ENCODE assay signal across 32 cellular contexts in genomic region chr5:93715327-93715726, GRCh38. TPM values are rescaled to one million over a fixed set of nuclear protein-coding genes. Genes with fewer than 3 reads are reported as not detected.
A peak's percentile ranks its signal among the peaks of the same experiment; 100 is the strongest.
DNase-seq lines count a peak whose midpoint lies in the region; ATAC-seq, FAIRE-seq and TF ChIP-seq lines count a peak whose summit lies in the region.
"Had no signal": no experiment of that assay in that cellular context is flagged by ENCODE, and none has a peak within 500 bp of the region (broad histone marks: within the 10 kb centered on the region; RNA-seq: fewer than 3 reads in every experiment).

No MANE protein-coding gene starts in this region.

- TF ChIP-seq POLR2A in HepG2 (IDR thresholded peaks at IDR 0.05; ENCODE audit: insufficient read depth in 1 of 2, low read depth in 2 of 2, low read length in 2 of 2) (no peak), right lobe of liver (IDR thresholded peaks at IDR 0.05) (no peak)

- TF ChIP-seq CTCF in HepG2 (CRISPR knock-in tag; IDR thresholded peaks at IDR 0.05) (no peak), right lobe of liver (IDR thresholded peaks at IDR 0.05) (no peak), Caco-2 (IDR thresholded peaks at IDR 0.05; ENCODE audit: insufficient read depth in 1 of 2, low read depth in 1 of 2, low read length in 1 of 2, severe bottlenecking in 1 of 2, unreplicated experiment in 1 of 2) (no peak)

- H3K4me1 ChIP-seq in HepG2 (ENCODE audit: insufficient read depth, low read length), result peaks cover 24% of the 10 kb centered on the region
- H3K4me1 ChIP-seq in right lobe of liver, result no peaks in the 10 kb centered on the region
- 0 out of 2 replicates have a peak, but pooled peaks cover 3% of the 10 kb centered on the region for H3K4me1 ChIP-seq in Caco-2
- H3K4me1 ChIP-seq: gastrocnemius medialis, HAP-1 had no signal

- H3K27me3 Mint-ChIP-seq in Caco-2 (ENCODE audit: insufficient read depth, unreplicated experiment), result no peaks in the 10 kb centered on the region
- H3K27me3 Mint-ChIP-seq: activated naive CD8-positive, alpha-beta T cell treated with anti-CD3 and anti-CD28 coated beads, Interleukin-2, amount 10 ng/mL, durations not matched to agents 7 days and 5 days; activated T-cell treated with anti-CD3 and anti-CD28 coated beads, Interleukin-2, amount 50 U/mL, for 24 hours; B cell; natural killer cell treated with Interleukin-12 subunit alpha and Interleukin-12 subunit beta and Interleukin-15 and Interleukin-18, amount 100 ng/mL, for 72 hours had no signal

- FAIRE-seq in HepG2 (lab: Jason Lieb, UNC), result no peak
- FAIRE-seq: colon, RCC 7860 had no signal

- in situ Hi-C loops in HepG2 (cut with HindIII; ENCODE audit: extremely low pct_ligation_motif_present, low pct_unique_long_range_greater_than_20kb), result no loop called here

- no peak overlapping the region for H2AFZ ChIP-seq in HepG2 (ENCODE audit: low read length)

- H3K4me3 Mint-ChIP-seq in Caco-2 (ENCODE audit: unreplicated experiment), result no peak overlapping the region
- H3K4me3 Mint-ChIP-seq: activated naive CD8-positive, alpha-beta T cell treated with anti-CD3 and anti-CD28 coated beads, Interleukin-2, amount 10 ng/mL, durations not matched to agents 7 days and 5 days; activated T-cell treated with anti-CD3 and anti-CD28 coated beads, Interleukin-2, amount 50 U/mL, for 24 hours; B cell; CD8-positive, alpha-beta T cell had no signal

- ATAC-seq in HepG2 (peak; percentile 70), right lobe of liver (no peak), GM18498 (IDR thresholded peaks at IDR 0.05; ENCODE audit: unreplicated experiment) (no peak)
- ATAC-seq: CD8-positive, alpha-beta T cell; gastrocnemius medialis had no signal

- H3K36me3 Mint-ChIP-seq in Caco-2 (ENCODE audit: insufficient read depth, unreplicated experiment), result no peaks in the 10 kb centered on the region
- H3K36me3 Mint-ChIP-seq: activated naive CD8-positive, alpha-beta T cell treated with anti-CD3 and anti-CD28 coated beads, Interleukin-2, amount 10 ng/mL, durations not matched to agents 7 days and 5 days; natural killer cell treated with Interleukin-12 subunit alpha and Interleukin-12 subunit beta and Interleukin-15 and Interleukin-18, amount 100 ng/mL, for 72 hours had no signal

- H3K4me2 ChIP-seq in HepG2 (ENCODE audit: low read depth, low read length), result 0 out of 2 replicates have a peak overlapping the region, but pooled peaks have one; percentile 14

- H3K36me3 ChIP-seq in HepG2 (replicated peaks in 1 of 2; ENCODE audit: control insufficient read depth in 1 of 2, insufficient read depth in 2 of 2, low read length in 2 of 2) (no peaks in the 10 kb centered on the region), right lobe of liver (no peaks in the 10 kb centered on the region), Caco-2 (ENCODE audit: control insufficient read depth, insufficient read depth, low read length) (no peaks in the 10 kb centered on the region)
- H3K36me3 ChIP-seq: cardiac muscle cell, gastrocnemius medialis, HAP-1, tibial nerve had no signal

- POLR2A ChIA-PET in HepG2 (lab: Yijun Ruan, JAX), result no interaction called here
- POLR2A ChIA-PET in Caco-2 (lab: Charles Lee), result no interaction called here

- H3K27ac Mint-ChIP-seq in Caco-2 (ENCODE audit: unreplicated experiment), result no peak overlapping the region
- H3K27ac Mint-ChIP-seq: activated naive CD8-positive, alpha-beta T cell treated with anti-CD3 and anti-CD28 coated beads, Interleukin-2, amount 10 ng/mL, durations not matched to agents 7 days and 5 days; activated T-cell treated with anti-CD3 and anti-CD28 coated beads, Interleukin-2, amount 50 U/mL, for 24 hours; B cell; CD8-positive, alpha-beta T cell had no signal

- H3K9me3 Mint-ChIP-seq in Caco-2 (ENCODE audit: unreplicated experiment), result no peaks in the 10 kb centered on the region
- H3K9me3 Mint-ChIP-seq: activated naive CD8-positive, alpha-beta T cell treated with anti-CD3 and anti-CD28 coated beads, Interleukin-2, amount 10 ng/mL, durations not matched to agents 7 days and 5 days; CD8-positive, alpha-beta T cell; natural killer cell treated with Interleukin-12 subunit alpha and Interleukin-12 subunit beta and Interleukin-15 and Interleukin-18, amount 100 ng/mL, for 72 hours had no signal

- intact Hi-C loops in HepG2 (cut with micrococcal nuclease; ENCODE audit: unreplicated experiment) (loop anchor here (5.0 kb wide), 1 partner anchor 93 kb away; no protein-coding TSS in a partner anchor), right lobe of liver (cut with DNase I) (no loop called here), Caco-2 (cut with micrococcal nuclease; ENCODE audit: unreplicated experiment) (loop anchor here (5.0 kb wide), 1 partner anchor 93 kb away; no protein-coding TSS in a partner anchor)

- H3K79me2 ChIP-seq in HepG2 (ENCODE audit: insufficient read depth, low read length), result no peaks in the 10 kb centered on the region

- no peaks in the 10 kb centered on the region for H3K9me3 ChIP-seq in HepG2 (ENCODE audit: low read length)
- H3K9me3 ChIP-seq in right lobe of liver, result no peaks in the 10 kb centered on the region
- H3K9me3 ChIP-seq in Caco-2, result no peaks in the 10 kb centered on the region
- H3K9me3 ChIP-seq: gastrocnemius medialis, HAP-1 had no signal

- no peaks in the 10 kb centered on the region for H4K20me1 ChIP-seq in HepG2 (ENCODE audit: insufficient read depth, low read length)

- 25% methylated on average over 2 of the region's 2 CpGs for WGBS in HepG2 (ENCODE audit: low lambda C conversion rate)
- WGBS in right lobe of liver (ENCODE audit: insufficient coverage, low coverage, low lambda C conversion rate, missing lambda C conversion rate), result 77% methylated on average over 2 of the region's 2 CpGs

- no peak overlapping the region for H3K27ac ChIP-seq in HepG2 (ENCODE audit: extremely low read length, insufficient read depth, low read length)
- no peak overlapping the region for H3K27ac ChIP-seq in right lobe of liver
- H3K27ac ChIP-seq: cardiac muscle cell, gastrocnemius medialis, tibial nerve had no signal

- DNase-seq in HepG2 (ENCODE audit: low spot score) (peak; percentile 5), right lobe of liver (no peak), NCI-H146 treated with DMSO at 0.1 percent for 48 hours (lab: John Stamatoyannopoulos, UW; ENCODE audit: unreplicated experiment) (peak; percentile 87), NCI-H82 (lab: John Stamatoyannopoulos, UW) (peak; percentile 93), iPS-NIHi7 (ENCODE audit: extremely low spot score) (no peak), Caco-2 (no peak)
- DNase-seq: ACHN; activated CD4-positive, alpha-beta T cell treated with anti-CD3 and anti-CD28 coated beads, Interleukin-2, amount 50 U/mL, for 1 hour; activated CD4-positive, CD25-positive, alpha-beta regulatory T cell; activated gamma-delta T cell treated with Interleukin-2 at 50 U/mL for 16 hours; activated naive CD8-positive, alpha-beta T cell treated with anti-CD3 and anti-CD28 coated beads, Interleukin-2, amount 10 ng/mL, durations not matched to agents 7 days and 5 days; activated T-cell treated with anti-CD3 and anti-CD28 coated beads, Interleukin-2, amount 50 U/mL, for 24 hours; aorta; CD8-positive, alpha-beta T cell; DMS79; gastrocnemius medialis; GDM1; IMR-90; mammary epithelial cell; MV-4-11; NCI-H510A treated with DMSO at 0.1 percent for 48 hours; SHP77 treated with DMSO at 0.1 percent for 48 hours; stimulated activated CD4-positive, alpha-beta T cell treated with anti-CD3 and anti-CD28 coated beads, Interleukin-4, amount 100 ng/mL, for 4 hours; T1000 had no signal

- no peak overlapping the region for H3K4me3 ChIP-seq in HepG2 (replicated peaks in 1 of 3; ENCODE audit: insufficient read depth in 1 of 3, low read depth in 2 of 3, low read length in 3 of 3)
- no peak overlapping the region for H3K4me3 ChIP-seq in right lobe of liver
- H3K4me3 ChIP-seq in Caco-2 (ENCODE audit: low read depth, low read length), result no peak overlapping the region
- H3K4me3 ChIP-seq: cardiac muscle cell, gastrocnemius medialis, HAP-1, tibial nerve had no signal

- BruUV-seq in HepG2 (replicated peaks; lab: Mats Ljungman, UMichigan) (no TSS peak), Caco-2 (replicated peaks; lab: Mats Ljungman, UMichigan) (no TSS peak)

- no peak for TF ChIP-seq EP300 in HepG2 (IDR thresholded peaks at IDR 0.05; ENCODE audit: low read depth in 2 of 2, low read length in 2 of 2)
- no peak for TF ChIP-seq EP300 in HepG2 (CRISPR knock-in tag; IDR thresholded peaks at IDR 0.05; ENCODE audit: borderline replicate concordance)

- TF ChIP-seq RAD21 in HepG2 (CRISPR knock-in tag; IDR thresholded peaks at IDR 0.05), result no peak

- H3K4me1 Mint-ChIP-seq in Caco-2 (ENCODE audit: low read depth, unreplicated experiment), result peaks cover 6% of the 10 kb centered on the region
- H3K4me1 Mint-ChIP-seq: B cell had no signal

- H3K9ac ChIP-seq in HepG2 (ENCODE audit: insufficient read depth, low read depth, low read length), result no peak overlapping the region

- H3K27me3 ChIP-seq in HepG2 (ENCODE audit: control insufficient read depth in 1 of 2, insufficient read depth in 2 of 2, low read length in 2 of 2), result no peaks in the 10 kb centered on the region
- no peaks in the 10 kb centered on the region for H3K27me3 ChIP-seq in right lobe of liver
- no peaks in the 10 kb centered on the region for H3K27me3 ChIP-seq in Caco-2 (replicated peaks; ENCODE audit: control insufficient read depth, insufficient read depth, low read length)
- H3K27me3 ChIP-seq: cardiac muscle cell, gastrocnemius medialis, tibial nerve had no signal

- CTCF ChIA-PET in HepG2 (lab: Yijun Ruan, JAX; ENCODE audit: low intra/inter-chr PET ratio, low total read pairs) (no interaction called here), Caco-2 (lab: Charles Lee) (interaction anchor here (0.6 kb wide), 1 partner anchor 133 kb away, joined by 4 read pairs; the partner anchor contains the start of gene NR2F1)

RNA-seq across cellular contexts. Expression of gene POU5F2, which starts 26.1 kb away (rescaled TPM):
- total RNA-seq in HepG2 (2016; rRNA removed; fragmentation: Illumina TruSeq; extraction: Trizol) (0.10 and 0.38 TPM in 2 replicates), right lobe of liver (1 to 10 TPM in 2 of 6 experiments, under 1 TPM in 4; 0.29 to 1.3 (median 0.52) TPM), Caco-2 (2022) (0.59 and 0.95 TPM in 2 replicates)
- not detected in 2 replicates for total RNA-seq in HepG2 (2016; cell fraction: cytosol; rRNA removed; fragmentation: Illumina TruSeq; extraction: Trizol; ENCODE audit: low read depth)
- 0.12 and 0.35 TPM in 2 replicates for total RNA-seq in HepG2 (2016; cell fraction: insoluble cytoplasmic fraction; rRNA removed; fragmentation: Illumina TruSeq; extraction: Trizol)
- total RNA-seq in HepG2 (2016; cell fraction: membrane; rRNA removed; fragmentation: Illumina TruSeq; extraction: Trizol), result 0.03 TPM in 1 of 2 replicates, not detected in the other
- 2.4 and 2.5 TPM in 2 replicates for total RNA-seq in HepG2 (2016; cell fraction: nucleus; rRNA removed; fragmentation: Illumina TruSeq; extraction: Trizol)
- polyA plus RNA-seq in HepG2 (2011; rRNA removed), result 0.09 and 0.13 TPM in 2 replicates
- 0.01 TPM in 1 of 2 replicates, not detected in the other for polyA plus RNA-seq in HepG2 (2011; cell fraction: cytosol; rRNA removed)
- 0.74 and 1.0 TPM in 2 replicates for polyA plus RNA-seq in HepG2 (2011; cell fraction: nucleus; rRNA removed)
- 0.04 TPM in 1 of 2 replicates, not detected in the other for polyA plus RNA-seq in HepG2 (2012)
- polyA plus RNA-seq in HepG2 (2016; cell fraction: cytosol; fragmentation: Illumina TruSeq; extraction: Trizol; ENCODE audit: low read depth), result not detected in 2 replicates
- polyA plus RNA-seq in HepG2 (2016; cell fraction: insoluble cytoplasmic fraction; fragmentation: Illumina TruSeq; extraction: Trizol; ENCODE audit: low read depth), result not detected in 2 replicates
- polyA plus RNA-seq in HepG2 (2016; cell fraction: membrane; fragmentation: Illumina TruSeq; extraction: Trizol; ENCODE audit: low read depth), result not detected in 2 replicates
- 0.11 TPM in 1 of 2 replicates, not detected in the other for polyA plus RNA-seq in HepG2 (2016; cell fraction: nucleus; fragmentation: Illumina TruSeq; extraction: Trizol; ENCODE audit: insufficient read depth, low read depth)
- 1.6 and 1.9 TPM in 2 replicates for polyA minus RNA-seq in HepG2 (2011; rRNA and poly(A)+ RNA removed; ENCODE audit: low replicate concordance)
- 0.09 and 0.10 TPM in 2 replicates for polyA minus RNA-seq in HepG2 (2011; cell fraction: cytosol; rRNA and poly(A)+ RNA removed)
- 17.4 and 20.1 TPM in 2 replicates for polyA minus RNA-seq in HepG2 (2011; cell fraction: nucleus; rRNA and poly(A)+ RNA removed)
- polyA plus RNA-seq: mammary epithelial cell had no signal

Comparison
In these comparisons a context has a peak if more than half of its experiments do, and no peak if none do; other contexts are left out.
1. DNase-seq: peak in HepG2 (single experiment), NCI-H146 treated with DMSO at 0.1 percent for 48 hours (single experiment) and NCI-H82 (single experiment); none in right lobe of liver (0 of 3), iPS-NIHi7 (single experiment) and Caco-2 (0 of 2).
2. intact Hi-C loops: an anchor here in HepG2 (5.0 kb wide) and Caco-2 (5.0 kb wide); none called in right lobe of liver.